In the genomic region with DNA sequence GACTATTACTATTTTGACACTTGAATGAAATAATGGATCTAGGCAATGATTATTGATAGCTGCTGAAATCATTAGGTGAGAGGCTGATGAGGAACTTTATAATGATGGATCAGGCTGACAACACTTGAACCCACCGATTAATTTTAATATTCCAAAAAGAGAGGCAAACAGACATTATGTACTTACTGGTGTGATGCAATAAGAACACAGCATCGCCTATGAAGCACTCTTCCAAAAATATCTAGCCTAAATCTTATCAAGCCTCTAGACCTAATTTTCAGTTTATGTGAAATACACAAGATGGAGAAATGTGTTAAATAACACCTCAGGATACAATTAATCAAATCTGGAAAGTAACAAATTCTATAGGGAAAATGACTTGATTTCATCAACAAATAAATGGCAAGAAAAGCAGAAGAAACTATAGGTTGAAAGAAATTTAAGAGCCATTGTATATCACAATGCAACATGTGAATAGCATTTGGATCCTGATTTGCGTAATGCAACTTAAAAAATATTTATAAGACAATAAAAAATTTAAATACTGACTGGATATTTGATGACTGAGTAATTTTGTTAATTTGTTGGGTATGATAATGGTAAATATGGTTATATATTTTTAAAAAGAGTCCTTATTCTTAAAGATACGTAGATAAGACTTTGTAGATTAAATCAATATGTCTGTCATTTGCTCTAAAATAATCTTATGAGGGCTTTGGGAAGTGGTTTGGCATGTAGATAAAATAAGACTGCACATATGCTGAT, we compare ENCODE assay signal across 2 cellular contexts.
TF ChIP-seq lines count a peak whose summit lies in the region.

No MANE protein-coding gene starts in this region.

TF ChIP-seq in HepG2, 621 proteins besides CTCF, POLR2A, EP300 and RAD21:
- TF ChIP-seq MAFF (IDR thresholded peaks at IDR 0.05; ENCODE audit: low read depth, low read length) (peak; percentile 18; the same call in 1 of the 2 replicates), ETV5 (CRISPR knock-in tag; IDR thresholded peaks at IDR 0.05; ENCODE audit: borderline replicate concordance) (no peak), MAFK (conservative IDR thresholded peaks at IDR 0.05 in 1 of 2, IDR thresholded peaks at IDR 0.05 in 1 of 2; ENCODE audit: low read length in 2 of 2) (peak in 1 of 2 experiments; percentile 54; a peak in 2 of 4 replicates), CEBPB (IDR thresholded peaks at IDR 0.05; ENCODE audit: borderline replicate concordance, low read depth, low read length) (peak; percentile 55; the same call in 1 of the 2 replicates)

TF ChIP-seq in IMR-90, 13 proteins besides CTCF, POLR2A, EP300 and RAD21:
- no peak for TF ChIP-seq MAZ (IDR thresholded peaks at IDR 0.05; ENCODE audit: borderline replicate concordance, low read depth, low read length)
- TF ChIP-seq CEBPB (IDR thresholded peaks at IDR 0.05; ENCODE audit: low read depth, low read length): peak; percentile 31; the same call in 1 of the 2 replicates
